1 cellular context compared by ENCODE assay signal in genomic region chr10:99247893-99248292, GRCh38. TPM values are rescaled to one million over a fixed set of nuclear protein-coding genes. Genes with fewer than 3 reads are reported as not detected.
"Had no signal": no experiment of that assay in that cellular context is flagged by ENCODE, and none has a peak within 500 bp of the region (broad histone marks: within the 10 kb centered on the region; RNA-seq: fewer than 3 reads in every experiment).

No MANE protein-coding gene starts in this region.

RNA-seq across cellular contexts. Expression of gene HPSE2, which starts 12.2 kb away (rescaled TPM):
- total RNA-seq: GM12878 had no signal
